In the genomic region with DNA sequence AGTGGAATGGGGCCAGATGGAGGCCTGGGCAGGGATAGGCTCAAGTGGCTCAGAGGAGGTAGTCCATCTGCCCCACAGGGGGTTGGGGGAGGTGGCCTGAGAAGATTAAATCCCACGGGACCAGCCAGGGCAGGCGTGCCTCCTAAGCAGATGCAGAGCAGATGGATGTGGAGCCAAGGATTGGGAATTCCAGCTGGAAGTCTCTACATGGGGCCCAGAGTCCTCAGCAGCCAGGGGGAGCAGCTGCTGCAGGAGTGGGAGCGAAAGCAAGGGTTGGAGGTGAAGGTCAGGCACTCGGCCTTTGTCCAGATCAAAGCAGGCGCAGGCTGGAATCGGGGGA, we compare ENCODE assay signal across 15 cellular contexts. TPM values are rescaled to one million over a fixed set of nuclear protein-coding genes. Genes with fewer than 3 reads are reported as not detected.
DNase-seq lines count a peak whose midpoint lies in the region; ATAC-seq and TF ChIP-seq lines count a peak whose summit lies in the region.
"Had no signal": no experiment of that assay in that cellular context is flagged by ENCODE, and none has a peak within 500 bp of the region (broad histone marks: within the 10 kb centered on the region; RNA-seq: fewer than 3 reads in every experiment).

No MANE protein-coding gene starts in this region.

- peak overlapping the region in 4 of 59 donors; percentile 23 to 43 (median 28) for H3K4me3 ChIP-seq in dorsolateral prefrontal cortex
- no peak overlapping the region for H3K4me3 ChIP-seq in upper lobe of right lung
- H3K4me3 ChIP-seq: adrenal gland had no signal

- H3K27ac ChIP-seq in dorsolateral prefrontal cortex, result peak overlapping the region in 52 of 59 donors; percentile 13 to 91 (median 78)
- no peak overlapping the region for H3K27ac ChIP-seq in upper lobe of right lung
- H3K27ac ChIP-seq: 22Rv1, adrenal gland had no signal

- intact Hi-C loops in dorsolateral prefrontal cortex (cut with DNase I) (loop anchor here in 1 of 2 donors (5.0 kb wide), 1 partner anchor 42 kb away; the partner anchor contains the start of gene VRK1), upper lobe of right lung (cut with DNase I) (no loop called here)

- peak in 2 of 3 experiments; percentile 68 to 91 for DNase-seq in NCI-H1417 (lab: John Stamatoyannopoulos, UW)
- no peak for DNase-seq in NCI-H1417 treated with DMSO at 0.1 percent for 48 hours (lab: John Stamatoyannopoulos, UW)
- DNase-seq in NCI-H345 (lab: John Stamatoyannopoulos, UW), result peak; percentile 71
- DNase-seq in dorsolateral prefrontal cortex, result peak in 2 of 10 donors; percentile 29 to 52
- peak; percentile 73 for DNase-seq in retina
- DNase-seq in upper lobe of right lung, result no peak
- no peak for DNase-seq in NCI-H510A (lab: John Stamatoyannopoulos, UW)
- no peak for DNase-seq in activated CD4-positive, alpha-beta T cell treated with anti-CD3 and anti-CD28 coated beads for 48 hours
- DNase-seq: activated T-cell treated with anti-CD3 and anti-CD28 coated beads for 4 hours; left colon; NCI-H2029 treated with DMSO at 0.1 percent for 48 hours; stimulated activated naive CD4-positive, alpha-beta T cell treated with Interleukin-2 at 50 U/mL for 16 hours; T-helper 1 cell had no signal

- ATAC-seq in upper lobe of right lung, result no peak
- ATAC-seq: left colon had no signal

- H3K4me1 ChIP-seq in upper lobe of right lung, result no peaks in the 10 kb centered on the region
- H3K4me1 ChIP-seq: adrenal gland had no signal

- H3K27me3 ChIP-seq in dorsolateral prefrontal cortex (peaks cover 0 to 11% (median 0%) of the 10 kb centered on the region in 45 donors), upper lobe of right lung (peaks cover 6% of the 10 kb centered on the region)
- H3K27me3 ChIP-seq: adrenal gland had no signal

- TF ChIP-seq CTCF in dorsolateral prefrontal cortex (IDR thresholded peaks at IDR 0.05 in 54 of 56, conservative IDR thresholded peaks at IDR 0.05 in 2 of 56; ENCODE audit: low read depth in 1 of 56, partially characterized antibody in 56 of 56), result peak in 38 of 56 donors; percentile 14 to 63 (median 36)
- TF ChIP-seq CTCF in upper lobe of right lung (IDR thresholded peaks at IDR 0.05), result no peak

- H3K9me3 ChIP-seq in upper lobe of right lung, result no peaks in the 10 kb centered on the region
- H3K9me3 ChIP-seq: adrenal gland had no signal

- no peaks in the 10 kb centered on the region for H3K36me3 ChIP-seq in upper lobe of right lung
- H3K36me3 ChIP-seq: adrenal gland had no signal

RNA-seq across cellular contexts. Expression of gene VRK1, which starts 42.4 kb away (rescaled TPM):
- total RNA-seq in dorsolateral prefrontal cortex (10 to 100 TPM; 12.5 to 31.3 (median 20.6) TPM), upper lobe of right lung (10.2 TPM)

Comparison
In these comparisons a context has a peak if more than half of its experiments do, and no peak if none do; other contexts are left out.
1. DNase-seq: peak in NCI-H1417 (2 of 3), NCI-H345 (single experiment) and retina (single experiment); none in NCI-H1417 treated with DMSO at 0.1 percent for 48 hours (single experiment), upper lobe of right lung (single experiment), NCI-H510A (single experiment) and activated CD4-positive, alpha-beta T cell treated with anti-CD3 and anti-CD28 coated beads for 48 hours (single experiment).